Comparison of ENCODE assay signal across 1 cellular context in the genomic region with DNA sequence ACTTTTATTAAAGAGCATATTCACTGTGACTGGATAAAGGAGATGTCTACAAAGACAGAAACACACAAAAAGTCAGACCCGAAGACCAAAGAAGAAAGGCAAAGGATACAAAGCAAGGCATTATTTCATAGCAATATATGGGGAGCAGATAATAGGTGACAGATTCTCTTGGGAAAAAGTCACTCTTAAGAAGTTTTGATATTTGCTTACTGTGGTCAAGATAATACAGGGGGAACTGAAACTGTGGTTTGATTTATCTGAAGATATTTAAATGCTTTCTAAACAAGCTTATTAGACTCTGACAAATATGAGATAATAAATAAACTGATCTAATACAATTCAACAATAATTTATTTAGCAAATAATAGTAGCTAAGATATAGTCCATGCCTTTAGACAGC.
TF ChIP-seq lines count a peak whose summit lies in the region.

No MANE protein-coding gene starts in this region.

TF ChIP-seq in GM12891, 5 proteins besides CTCF, POLR2A, EP300 and RAD21:
- TF ChIP-seq SPI1 (IDR thresholded peaks at IDR 0.05; ENCODE audit: low read depth, low read length) = peak; percentile 10; the same call in 1 of the 2 replicates
- no peak for TF ChIP-seq POU2F2 (IDR thresholded peaks at IDR 0.05; ENCODE audit: low read depth, low read length)
